In the genomic region with DNA sequence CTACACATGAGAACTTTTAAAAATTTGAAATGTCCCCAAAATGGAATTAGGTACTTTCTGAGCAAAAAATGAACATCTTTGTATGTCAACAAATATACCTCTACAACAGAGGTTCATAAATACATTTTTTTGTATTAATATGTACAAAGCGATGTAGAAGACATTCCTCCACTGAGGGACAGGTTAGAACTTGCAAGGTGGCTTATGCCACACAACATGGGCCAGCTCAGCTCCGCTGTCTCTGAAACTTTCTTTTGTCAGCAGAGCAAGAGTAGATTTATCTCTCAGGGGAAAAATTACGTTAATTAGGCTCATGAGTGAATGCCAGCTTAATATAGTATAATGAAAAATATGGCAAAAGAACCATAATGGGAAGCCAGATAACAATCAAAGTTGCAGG, we compare ENCODE assay signal across 8 cellular contexts.
"Had no signal": no experiment of that assay in that cellular context is flagged by ENCODE, and none has a peak within 500 bp of the region (broad histone marks: within the 10 kb centered on the region; RNA-seq: fewer than 3 reads in every experiment).

No MANE protein-coding gene starts in this region.

- H3K9me3 Mint-ChIP-seq: HFFc6, IgD-negative memory B cell had no signal

- H3K9me3 ChIP-seq: HAP-1 had no signal

- H3K4me3 ChIP-seq: GM23248, HAP-1 had no signal

- H3K4me1 ChIP-seq: HAP-1 had no signal

- DNase-seq: GM23248, GOT3, H7, HFFc6 had no signal

- H3K9ac ChIP-seq: GM23248 had no signal

- FAIRE-seq: HepG2 had no signal

- H3K27ac Mint-ChIP-seq: HFFc6, IgD-negative memory B cell had no signal

- H3K27ac ChIP-seq: GM23248, HL-60 had no signal

- H3K4me3 Mint-ChIP-seq: HFFc6, IgD-negative memory B cell had no signal

- H3K36me3 ChIP-seq: HAP-1 had no signal

- H2AFZ ChIP-seq: GM23248 had no signal
